ENCODE assay signal across 20 cellular contexts in genomic region chr12:42190376-42190775, GRCh38.
"Had no signal": no experiment of that assay in that cellular context is flagged by ENCODE, and none has a peak within 500 bp of the region (broad histone marks: within the 10 kb centered on the region; RNA-seq: fewer than 3 reads in every experiment).

No MANE protein-coding gene starts in this region.

- H3K36me3 ChIP-seq: MG63 had no signal

- H3K4me1 ChIP-seq: SJSA1 had no signal

- H3K4me3 ChIP-seq: MG63, SJSA1, SK-N-MC had no signal

- H3K9me3 ChIP-seq: MG63, SJSA1 had no signal

- DNase-seq: KBM-7, MG63, NCI-H1092, NCI-H1105 treated with DMSO at 0.1 percent for 48 hours, NCI-H1417 treated with DMSO at 0.1 percent for 48 hours, NCI-H146, NCI-H1694 treated with DMSO at 0.1 percent for 48 hours, NCI-H1930, NCI-H2081, NCI-H2107, NCI-H2227 treated with DMSO at 0.1 percent for 48 hours, NCI-H510A, NCI-H524 treated with DMSO at 0.1 percent for 48 hours, NCI-H69, NCI-H774, Right ventricle myocardium superior, RPMI8226, SIG-M5 had no signal

- H3K27ac ChIP-seq: SJSA1, SK-N-MC had no signal

- H3K27me3 ChIP-seq: MG63, SJSA1 had no signal
